In the genomic region with DNA sequence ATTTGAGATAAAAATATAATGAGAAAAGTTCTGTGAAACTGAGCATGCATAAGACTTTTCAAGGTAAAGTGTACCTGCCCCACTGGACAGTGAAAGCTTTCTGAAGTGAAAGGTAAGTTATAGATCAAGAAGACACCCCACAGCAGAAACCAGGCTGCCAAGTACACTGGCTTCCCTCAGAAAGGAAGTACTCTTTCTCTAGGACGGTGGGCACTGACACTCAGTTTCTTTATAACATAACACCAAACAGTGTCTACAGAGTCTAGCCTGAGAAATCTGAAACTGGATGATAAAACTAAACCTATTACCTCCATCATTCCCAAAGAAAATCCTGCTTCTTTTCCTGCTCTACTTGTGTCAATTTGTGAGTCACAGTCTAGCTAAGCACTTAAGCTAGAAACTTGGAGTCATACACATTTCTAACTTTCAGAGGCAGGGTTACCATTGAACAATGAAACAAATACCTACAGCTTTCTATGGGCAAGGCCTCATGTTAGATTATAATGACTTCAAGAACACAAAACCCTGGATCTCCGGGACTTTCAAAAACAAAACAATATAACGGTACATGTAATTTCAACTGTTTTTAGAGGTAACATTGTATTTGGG, we compare ENCODE assay signal across 11 cellular contexts.
A peak's percentile ranks its signal among the peaks of the same experiment; 100 is the strongest.
DNase-seq lines count a peak whose midpoint lies in the region; ATAC-seq and TF ChIP-seq lines count a peak whose summit lies in the region.
"Had no signal": no experiment of that assay in that cellular context is flagged by ENCODE, and none has a peak within 500 bp of the region (broad histone marks: within the 10 kb centered on the region; RNA-seq: fewer than 3 reads in every experiment).

No MANE protein-coding gene starts in this region.

- H3K9me3 Mint-ChIP-seq in activated naive CD8-positive, alpha-beta T cell (ENCODE audit: low read depth), result no peaks in the 10 kb centered on the region

- no peak for TF ChIP-seq POLR2A in Peyer's patch (IDR thresholded peaks at IDR 0.05)

- DNase-seq in G401 (ENCODE audit: low spot score) (no peak), Peyer's patch (no peak), HCEC 1CT (no peak)
- DNase-seq: activated CD8-positive, alpha-beta memory T cell treated with anti-CD3 and anti-CD28 coated beads, Interleukin-2, amount 50 U/mL, for 4 hours; NCI-H446 treated with DMSO at 0.1 percent for 48 hours; nephron progenitor cell had no signal

- H3K4me3 Mint-ChIP-seq in activated naive CD8-positive, alpha-beta T cell, result peak overlapping the region; percentile 47
- H3K4me3 Mint-ChIP-seq: nephron progenitor cell had no signal

- H3K27ac ChIP-seq in BLaER1 (no peak overlapping the region), Peyer's patch (no peak overlapping the region)

- in situ Hi-C loops in G401 (cut with HindIII; ENCODE audit: low sequenced_read_pairs), result no loop called here

- no peak overlapping the region for H3K9ac ChIP-seq in BLaER1

- H3K4me1 ChIP-seq in BLaER1, result peaks cover 16% of the 10 kb centered on the region
- peaks cover 0 to 11% (median 0%) of the 10 kb centered on the region in 4 donors for H3K4me1 ChIP-seq in Peyer's patch

- H3K36me3 ChIP-seq in BLaER1, result peaks cover 61% of the 10 kb centered on the region
- H3K36me3 ChIP-seq in Peyer's patch, result peaks cover 0 to 31% (median 0%) of the 10 kb centered on the region in 3 donors

- H3K4me3 ChIP-seq in BLaER1, result no peak overlapping the region
- H3K4me3 ChIP-seq in Peyer's patch, result no peak overlapping the region

- peaks cover 25% of the 10 kb centered on the region for H3K36me3 Mint-ChIP-seq in activated naive CD8-positive, alpha-beta T cell

- no peaks in the 10 kb centered on the region for H3K27me3 ChIP-seq in BLaER1
- H3K27me3 ChIP-seq in Peyer's patch, result no peaks in the 10 kb centered on the region

- H4K20me1 ChIP-seq in BLaER1, result no peaks in the 10 kb centered on the region

- H3K9me3 ChIP-seq in BLaER1 (peaks cover 21% of the 10 kb centered on the region), Peyer's patch (no peaks in the 10 kb centered on the region)

- H3K4me2 ChIP-seq in BLaER1, result peak overlapping the region; percentile 64

- ATAC-seq in GM18867 (IDR thresholded peaks at IDR 0.05; ENCODE audit: unreplicated experiment) (peak; percentile 38), HG03460 (IDR thresholded peaks at IDR 0.05; ENCODE audit: unreplicated experiment) (peak; percentile 44), HG03139 (IDR thresholded peaks at IDR 0.05; ENCODE audit: unreplicated experiment) (no peak)

- no peaks in the 10 kb centered on the region for H3K27me3 Mint-ChIP-seq in activated naive CD8-positive, alpha-beta T cell

- TF ChIP-seq CTCF in Peyer's patch (IDR thresholded peaks at IDR 0.05), result no peak

- peaks cover 39% of the 10 kb centered on the region for H3K4me1 Mint-ChIP-seq in activated naive CD8-positive, alpha-beta T cell (ENCODE audit: low read depth)
- H3K4me1 Mint-ChIP-seq: nephron progenitor cell had no signal

- peak overlapping the region; percentile 36 for H3K27ac Mint-ChIP-seq in activated naive CD8-positive, alpha-beta T cell
- H3K27ac Mint-ChIP-seq: nephron progenitor cell had no signal
